In genomic region chr3:112634786-112635541, GRCh38 we compare ENCODE assay signal across 9 cellular contexts. TPM values are rescaled to one million over a fixed set of nuclear protein-coding genes. Genes with fewer than 3 reads are reported as not detected.
A peak's percentile ranks its signal among the peaks of the same experiment; 100 is the strongest.
DNase-seq lines count a peak whose midpoint lies in the region; ATAC-seq and TF ChIP-seq lines count a peak whose summit lies in the region.
"Had no signal": no experiment of that assay in that cellular context is flagged by ENCODE, and none has a peak within 500 bp of the region (broad histone marks: within the 10 kb centered on the region; RNA-seq: fewer than 3 reads in every experiment).

No MANE protein-coding gene starts in this region.

- H3K36me3 ChIP-seq in SK-N-SH (replicated peaks in 1 of 2; ENCODE audit: control insufficient read depth in 1 of 2, insufficient read depth in 2 of 2, low read length in 1 of 2) (peaks cover 11 to 32% of the 10 kb centered on the region in 2 experiments), stomach (no peaks in the 10 kb centered on the region)

- no peak overlapping the region for H2AFZ ChIP-seq in SK-N-SH (ENCODE audit: low read depth)

- H3K4me3 Mint-ChIP-seq in activated naive CD8-positive, alpha-beta T cell treated with anti-CD3 and anti-CD28 coated beads for 36 hours = no peak overlapping the region

- POLR2A ChIA-PET in SK-N-SH (lab: Yijun Ruan, JAX) = interaction anchor here (0.8 to 1.6 kb wide), 2 partner anchors 73 to 306 kb away, joined by 3 to 5 read pairs; partner anchors contain the start of genes ATG3 and SLC35A5

- TF ChIP-seq RAD21 in SK-N-SH (IDR thresholded peaks at IDR 0.05; ENCODE audit: low read length) = no peak

- peaks cover 32 to 52% of the 10 kb centered on the region in 2 experiments; a peak in 3 of 4 replicates for H3K4me1 ChIP-seq in SK-N-SH (ENCODE audit: control insufficient read depth in 1 of 2, insufficient read depth in 2 of 2, low read depth in 1 of 2, low read length in 1 of 2)
- H3K4me1 ChIP-seq in foreskin keratinocyte = peaks cover 20% of the 10 kb centered on the region
- peaks cover 0 to 79% (median 21%) of the 10 kb centered on the region in 4 donors for H3K4me1 ChIP-seq in stomach

- peaks cover 16% of the 10 kb centered on the region for H4K20me1 ChIP-seq in SK-N-SH (ENCODE audit: insufficient read depth)

- no peaks in the 10 kb centered on the region for H3K27me3 Mint-ChIP-seq in activated naive CD8-positive, alpha-beta T cell treated with anti-CD3 and anti-CD28 coated beads for 36 hours

- H3K27ac ChIP-seq in SK-N-SH (ENCODE audit: low read depth in 2 of 2, low read length in 1 of 2) (peak overlapping the region; percentile 92 to 96), foreskin keratinocyte (peak overlapping the region; percentile 69), stomach (peak overlapping the region in 4 of 5 donors; percentile 74 to 83 (median 78))

- H3K9ac ChIP-seq in SK-N-SH = peak overlapping the region; percentile 60; the same call in 1 of the 2 replicates

- TF ChIP-seq CTCF in SK-N-SH (IDR thresholded peaks at IDR 0.05) = no peak
- TF ChIP-seq CTCF in foreskin keratinocyte (conservative IDR thresholded peaks at IDR 0.05) = no peak
- TF ChIP-seq CTCF in stomach (IDR thresholded peaks at IDR 0.05) = no peak

- peaks cover 7% of the 10 kb centered on the region for H3K4me1 Mint-ChIP-seq in activated naive CD8-positive, alpha-beta T cell treated with anti-CD3 and anti-CD28 coated beads for 36 hours

- H3K27me3 ChIP-seq in SK-N-SH (ENCODE audit: insufficient read depth) (no peaks in the 10 kb centered on the region), foreskin keratinocyte (no peaks in the 10 kb centered on the region), stomach (no peaks in the 10 kb centered on the region)

- H3K27ac Mint-ChIP-seq in activated naive CD8-positive, alpha-beta T cell treated with anti-CD3 and anti-CD28 coated beads for 36 hours = no peak overlapping the region

- H3K9me3 Mint-ChIP-seq in activated naive CD8-positive, alpha-beta T cell treated with anti-CD3 and anti-CD28 coated beads for 36 hours = no peaks in the 10 kb centered on the region

- no peaks in the 10 kb centered on the region for H3K9me2 ChIP-seq in SK-N-SH

- peak; percentile 5 for DNase-seq in NCI-H345 (lab: John Stamatoyannopoulos, UW)
- DNase-seq in NCI-H345 treated with DMSO at 0.1 percent for 48 hours (lab: John Stamatoyannopoulos, UW; ENCODE audit: unreplicated experiment) = no peak
- no peak for DNase-seq in SK-N-SH
- no peak for DNase-seq in foreskin keratinocyte
- DNase-seq in stomach = no peak
- DNase-seq in activated naive CD8-positive, alpha-beta T cell treated with anti-CD3 and anti-CD28 coated beads for 36 hours = no peak
- DNase-seq in stimulated activated CD4-positive, alpha-beta T cell treated with anti-CD3 and anti-CD28 coated beads, Interleukin-15, amount 100 ng/mL, for 24 hours = no peak
- no peak for DNase-seq in inferior parietal cortex (ENCODE audit: extremely low spot score)

- H3K36me3 Mint-ChIP-seq in activated naive CD8-positive, alpha-beta T cell treated with anti-CD3 and anti-CD28 coated beads for 36 hours = no peaks in the 10 kb centered on the region

- peaks cover 28% of the 10 kb centered on the region for H3F3A ChIP-seq in SK-N-SH (replicated peaks; ENCODE audit: insufficient read depth)

- ATAC-seq in foreskin keratinocyte = no peak
- ATAC-seq: K562 had no signal

- TF ChIP-seq EP300 in SK-N-SH (IDR thresholded peaks at IDR 0.05; ENCODE audit: borderline replicate concordance in 1 of 2, low read depth in 1 of 2, low read length in 1 of 2) (no peak), stomach (IDR thresholded peaks at IDR 0.05) (no peak)

- no peak for TF ChIP-seq POLR2A in stomach (IDR thresholded peaks at IDR 0.05)

- CTCF ChIA-PET in SK-N-SH (lab: Yijun Ruan, JAX) = interaction anchor here (0.6 to 4.8 kb wide), 9 partner anchors 8 to 1229 kb away, joined by 3 to 31 read pairs (median 5); partner anchors contain the start of genes ATG3 and SLC35A5

- WGBS in SK-N-SH (ENCODE audit: low lambda C conversion rate) = 71% methylated on average over 4 of the region's 4 CpGs
- 61 to 85% (median 82%) methylated on average over 4 of the region's 4 CpGs for WGBS in stomach, 5 donors

- peaks cover 100% of the 10 kb centered on the region for H3K79me2 ChIP-seq in SK-N-SH (ENCODE audit: insufficient read depth)

- H3K4me3 ChIP-seq in SK-N-SH (ENCODE audit: low read depth in 2 of 2, low read length in 1 of 2) = peak overlapping the region; percentile 60 to 77; a peak in 3 of 4 replicates
- peak overlapping the region in 1 of 4 donors; percentile 7 for H3K4me3 ChIP-seq in stomach
- H3K4me3 ChIP-seq: K562 had no signal

- peak overlapping the region; percentile 82 for H3K4me2 ChIP-seq in SK-N-SH

- intact Hi-C loops in stomach (cut with DNase I; ENCODE audit: low total_unique reads) = no loop called here

- H3K9me3 ChIP-seq in SK-N-SH (no peaks in the 10 kb centered on the region), stomach (no peaks in the 10 kb centered on the region)

TF ChIP-seq in SK-N-SH, 30 proteins besides CTCF, POLR2A, EP300 and RAD21:
- TF ChIP-seq GATA2 (CRISPR knock-in tag; IDR thresholded peaks at IDR 0.05) (no peak), FOXM1 (IDR thresholded peaks at IDR 0.05; ENCODE audit: low read depth) (no peak), SMC3 (IDR thresholded peaks at IDR 0.05; ENCODE audit: low read depth, low read length) (no peak), TCF12 (IDR thresholded peaks at IDR 0.05) (no peak), CHD2 (IDR thresholded peaks at IDR 0.05; ENCODE audit: low read length, partially characterized antibody) (no peak), SIN3A (IDR thresholded peaks at IDR 0.05; ENCODE audit: borderline replicate concordance, low read depth, low read length) (no peak), NRF1 (IDR thresholded peaks at IDR 0.05; ENCODE audit: low read depth, low read length) (no peak), FOXJ3 (CRISPR knock-in tag; IDR thresholded peaks at IDR 0.05) (no peak)

RNA-seq across cellular contexts. Expression of gene CCDC80, which starts 6.0 kb away (rescaled TPM):
- polyA plus RNA-seq in SK-N-SH (2012; rRNA removed) = 83.4 and 103 TPM in 2 replicates
- 113 and 151 TPM in 2 replicates for polyA plus RNA-seq in SK-N-SH (2012; cell fraction: cytosol; rRNA removed)
- 90.9 and 120 TPM in 2 replicates for polyA plus RNA-seq in SK-N-SH (2012; cell fraction: nucleus; rRNA removed)
- 24.5 and 25.0 TPM in 2 replicates for total RNA-seq in foreskin keratinocyte
- polyA plus RNA-seq in foreskin keratinocyte = 15.7 and 17.0 TPM in 2 replicates
- total RNA-seq in stomach = 100 to 1,000 TPM in 1 of 5 donors, 10 to 100 TPM in 3, 1 to 10 TPM in 1; 2.3 to 158 (median 29.0) TPM
- 10 to 100 TPM in 2 of 3 donors, 1 to 10 TPM in 1; 7.4 to 11.8 (median 10.2) TPM for polyA plus RNA-seq in stomach
- not detected for total RNA-seq in activated naive CD8-positive, alpha-beta T cell treated with anti-CD3 and anti-CD28 coated beads for 36 hours
